ENCODE assay signal across 31 cellular contexts in genomic region chr14:37888234-37888633, GRCh38.
DNase-seq lines count a peak whose midpoint lies in the region; ATAC-seq, FAIRE-seq and TF ChIP-seq lines count a peak whose summit lies in the region.
"Had no signal": no experiment of that assay in that cellular context is flagged by ENCODE, and none has a peak within 500 bp of the region (broad histone marks: within the 10 kb centered on the region; RNA-seq: fewer than 3 reads in every experiment).

No MANE protein-coding gene starts in this region.

- 96% methylated on average over 1 of the region's 1 CpG for WGBS in HepG2 (ENCODE audit: low lambda C conversion rate)
- 89% methylated on average over 1 of the region's 1 CpG for WGBS in right lobe of liver (ENCODE audit: insufficient coverage, low coverage, low lambda C conversion rate, missing lambda C conversion rate)
- 88 to 91% (median 91%) methylated on average over 1 of the region's 1 CpG for WGBS in adrenal gland, 4 donors

- H3K9me3 ChIP-seq in HepG2 (ENCODE audit: low read length) (peaks cover 8% of the 10 kb centered on the region; the same call in 1 of the 2 replicates), right lobe of liver (no peaks in the 10 kb centered on the region), HCT116 (ENCODE audit: control insufficient read depth in 1 of 2, insufficient read depth in 1 of 2, low read depth in 1 of 2, low read length in 2 of 2) (no peaks in the 10 kb centered on the region), adrenal gland (replicated peaks in 1 of 3) (no peaks in the 10 kb centered on the region)
- H3K9me3 ChIP-seq: A549, BE2C had no signal

- no peak overlapping the region for H3K27ac ChIP-seq in HepG2 (ENCODE audit: extremely low read length, insufficient read depth, low read length)
- no peak overlapping the region for H3K27ac ChIP-seq in right lobe of liver
- no peak overlapping the region for H3K27ac ChIP-seq in C4-2B
- H3K27ac ChIP-seq in HCT116 (ENCODE audit: low read depth, low read length): no peak overlapping the region
- no peak overlapping the region for H3K27ac ChIP-seq in adrenal gland
- H3K27ac ChIP-seq: 22Rv1; A549; BLaER1; BLaER1 treated with 17β-estradiol and CSF1 and Interleukin-3, amounts not matched to agents 10 nM and 100 nM had no signal

- H3K36me3 Mint-ChIP-seq in activated CD4-positive, alpha-beta T cell treated with anti-CD3 and anti-CD28 coated beads, Interleukin-2, amount 10 ng/mL, durations not matched to agents 7 days and 5 days (ENCODE audit: low read depth): no peaks in the 10 kb centered on the region
- H3K36me3 Mint-ChIP-seq: CD14-positive monocyte; CD4-positive, alpha-beta memory T cell; CD4-positive, CD25-positive, alpha-beta regulatory T cell; CD8-positive, alpha-beta memory T cell; CD8-positive, alpha-beta T cell had no signal

- DNase-seq in HepG2 (ENCODE audit: low spot score) (no peak), right lobe of liver (no peak), HCT116 (ENCODE audit: low read depth, low spot score) (no peak), adrenal gland (no peak)
- no peak for DNase-seq in activated CD4-positive, alpha-beta T cell treated with anti-CD3 and anti-CD28 coated beads, Interleukin-2, amount 10 ng/mL, durations not matched to agents 7 days and 5 days
- DNase-seq: 8988T; ACHN; AML-193; BE2C; C1 segment of cervical spinal cord; Caco-2; Calu3; CD4-positive, alpha-beta memory T cell; CD4-positive, alpha-beta T cell; CD4-positive, CD25-positive, alpha-beta regulatory T cell; CD8-positive, alpha-beta memory T cell; CD8-positive, alpha-beta T cell; DMS153; DMS53; DMS79; DND-41; EL had no signal

- TF ChIP-seq RAD21 in HepG2 (CRISPR knock-in tag; IDR thresholded peaks at IDR 0.05) (no peak), HCT116 (IDR thresholded peaks at IDR 0.05; ENCODE audit: low read depth) (no peak)

- no peaks in the 10 kb centered on the region for H3K9me2 ChIP-seq in HCT116 (ENCODE audit: insufficient read depth)

- in situ Hi-C loops in HepG2 (cut with HindIII; ENCODE audit: extremely low pct_ligation_motif_present, low pct_unique_long_range_greater_than_20kb): no loop called here

- no peak for FAIRE-seq in HepG2 (lab: Jason Lieb, UNC)
- FAIRE-seq: A204.1, A549, D721Med had no signal

- H3K79me2 ChIP-seq in HepG2 (ENCODE audit: insufficient read depth, low read length): no peaks in the 10 kb centered on the region
- no peaks in the 10 kb centered on the region for H3K79me2 ChIP-seq in HCT116 (ENCODE audit: insufficient read depth, low read length)

- H4K20me1 ChIP-seq in HepG2 (ENCODE audit: insufficient read depth, low read length) (no peaks in the 10 kb centered on the region), HCT116 (ENCODE audit: insufficient read depth) (no peaks in the 10 kb centered on the region)
- H4K20me1 ChIP-seq: BLaER1; BLaER1 treated with 17β-estradiol and CSF1 and Interleukin-3, amounts not matched to agents 10 nM and 100 nM had no signal

- no peaks in the 10 kb centered on the region for H3K4me1 Mint-ChIP-seq in activated CD4-positive, alpha-beta T cell treated with anti-CD3 and anti-CD28 coated beads, Interleukin-2, amount 10 ng/mL, durations not matched to agents 7 days and 5 days
- H3K4me1 Mint-ChIP-seq: B cell; CD14-positive monocyte; CD4-positive, alpha-beta memory T cell; CD4-positive, CD25-positive, alpha-beta regulatory T cell; CD8-positive, alpha-beta memory T cell had no signal

- no peaks in the 10 kb centered on the region for H3K27me3 ChIP-seq in HepG2 (ENCODE audit: control insufficient read depth in 1 of 2, insufficient read depth in 2 of 2, low read length in 2 of 2)
- no peaks in the 10 kb centered on the region for H3K27me3 ChIP-seq in right lobe of liver
- no peaks in the 10 kb centered on the region for H3K27me3 ChIP-seq in HCT116 (ENCODE audit: insufficient read depth, low read length)
- H3K27me3 ChIP-seq in adrenal gland: no peaks in the 10 kb centered on the region
- H3K27me3 ChIP-seq: BE2C; BLaER1; BLaER1 treated with 17β-estradiol and CSF1 and Interleukin-3, amounts not matched to agents 10 nM and 100 nM had no signal

- H3K4me3 ChIP-seq in HepG2 (replicated peaks in 1 of 3; ENCODE audit: insufficient read depth in 1 of 3, low read depth in 2 of 3, low read length in 3 of 3) (no peak overlapping the region), right lobe of liver (no peak overlapping the region), HCT116 (replicated peaks in 1 of 2; ENCODE audit: low read depth in 1 of 2, low read length in 2 of 2) (no peak overlapping the region), adrenal gland (no peak overlapping the region)
- H3K4me3 ChIP-seq: A549; BLaER1; BLaER1 treated with 17β-estradiol and CSF1 and Interleukin-3, amounts not matched to agents 10 nM and 100 nM had no signal

- TF ChIP-seq POLR2A in HepG2 (IDR thresholded peaks at IDR 0.05; ENCODE audit: insufficient read depth in 1 of 2, low read depth in 2 of 2, low read length in 2 of 2) (no peak), right lobe of liver (IDR thresholded peaks at IDR 0.05) (no peak), HCT116 (IDR thresholded peaks at IDR 0.05; ENCODE audit: borderline replicate concordance, extremely low read depth, insufficient read depth, insufficient read length) (no peak), adrenal gland (IDR thresholded peaks at IDR 0.05) (no peak)

- POLR2A ChIA-PET in HepG2 (lab: Yijun Ruan, JAX) (no interaction called here), HCT116 (lab: Charles Lee) (no interaction called here)
- POLR2A ChIA-PET in activated CD4-positive, alpha-beta T cell treated with anti-CD3 and anti-CD28 coated beads, Interleukin-2, amount 10 ng/mL, durations not matched to agents 7 days and 5 days (lab: Charles Lee): no interaction called here

- no peak overlapping the region for H3K4me2 ChIP-seq in HepG2 (ENCODE audit: low read depth, low read length)
- H3K4me2 ChIP-seq in HCT116 (ENCODE audit: low read length): no peak overlapping the region
- H3K4me2 ChIP-seq: A549; BLaER1; BLaER1 treated with 17β-estradiol and CSF1 and Interleukin-3, amounts not matched to agents 10 nM and 100 nM had no signal

- RAD21 ChIA-PET in HCT116 (lab: Charles Lee; ENCODE audit: low non-redundant PET in 1 of 2, low total read pairs in 2 of 2, uncharacterized antibody in 2 of 2, unreplicated experiment in 2 of 2): no interaction called here

- H3K9ac ChIP-seq in HepG2 (ENCODE audit: insufficient read depth, low read depth, low read length): no peak overlapping the region
- H3K9ac ChIP-seq in HCT116 (ENCODE audit: low read length): no peak overlapping the region
- H3K9ac ChIP-seq: BLaER1; BLaER1 treated with 17β-estradiol and CSF1 and Interleukin-3, amounts not matched to agents 10 nM and 100 nM had no signal

- H3K9me3 Mint-ChIP-seq in activated CD4-positive, alpha-beta T cell treated with anti-CD3 and anti-CD28 coated beads, Interleukin-2, amount 10 ng/mL, durations not matched to agents 7 days and 5 days: no peaks in the 10 kb centered on the region
- H3K9me3 Mint-ChIP-seq: CD4-positive, alpha-beta T cell; CD8-positive, alpha-beta T cell had no signal

- ATAC-seq in HepG2 (peak; percentile 67), right lobe of liver (no peak), HCT116 (peak; percentile 65; the same call in 1 of the 2 replicates)
- ATAC-seq: A549; CD8-positive, alpha-beta T cell had no signal

- BruUV-seq in HepG2 (replicated peaks; lab: Mats Ljungman, UMichigan) (no TSS peak), HCT116 (replicated peaks; lab: Mats Ljungman, UMichigan) (no TSS peak)

- no peak overlapping the region for H3K27ac Mint-ChIP-seq in activated CD4-positive, alpha-beta T cell treated with anti-CD3 and anti-CD28 coated beads, Interleukin-2, amount 10 ng/mL, durations not matched to agents 7 days and 5 days
- H3K27ac Mint-ChIP-seq: B cell; CD14-positive monocyte; CD4-positive, alpha-beta memory T cell; CD4-positive, alpha-beta T cell; CD4-positive, CD25-positive, alpha-beta regulatory T cell; CD8-positive, alpha-beta memory T cell; CD8-positive, alpha-beta T cell had no signal

- CTCF ChIA-PET in HepG2 (lab: Yijun Ruan, JAX; ENCODE audit: low intra/inter-chr PET ratio, low total read pairs) (no interaction called here), HCT116 (lab: Charles Lee) (interaction anchor here (1.4 to 1.8 kb wide), 2 partner anchors 14 to 179 kb away, joined by 5 to 9 read pairs; no protein-coding TSS in a partner anchor)
- CTCF ChIA-PET in activated CD4-positive, alpha-beta T cell treated with anti-CD3 and anti-CD28 coated beads, Interleukin-2, amount 10 ng/mL, durations not matched to agents 7 days and 5 days (lab: Charles Lee): no interaction called here

- TF ChIP-seq CTCF in HepG2 (CRISPR knock-in tag; IDR thresholded peaks at IDR 0.05) (no peak), right lobe of liver (IDR thresholded peaks at IDR 0.05) (no peak), C4-2B (conservative IDR thresholded peaks at IDR 0.05) (peak; percentile 14; the same call in 1 of the 2 replicates), HCT116 (IDR thresholded peaks at IDR 0.05 in 2 of 3, conservative IDR thresholded peaks at IDR 0.05 in 1 of 3; ENCODE audit: borderline replicate concordance in 1 of 3, insufficient read depth in 1 of 3, low read depth in 2 of 3, low read length in 2 of 3) (peak in 1 of 3 experiments; percentile 10; a peak in 1 of 6 replicates), adrenal gland (IDR thresholded peaks at IDR 0.05) (no peak)

- H2AFZ ChIP-seq in HepG2 (ENCODE audit: low read length) (no peak overlapping the region), HCT116 (ENCODE audit: low read depth, low read length, poor library complexity, severe bottlenecking) (no peak overlapping the region)

- H3K4me1 ChIP-seq in HepG2 (ENCODE audit: insufficient read depth, low read length) (peaks cover 17% of the 10 kb centered on the region), right lobe of liver (no peaks in the 10 kb centered on the region), HCT116 (ENCODE audit: control insufficient read depth in 1 of 2, insufficient read depth in 2 of 2, low read length in 2 of 2) (no peaks in the 10 kb centered on the region), adrenal gland (replicated peaks in 1 of 2) (no peaks in the 10 kb centered on the region)
- H3K4me1 ChIP-seq: A549; BLaER1; BLaER1 treated with 17β-estradiol and CSF1 and Interleukin-3, amounts not matched to agents 10 nM and 100 nM; Caco-2 had no signal

- intact Hi-C loops in HepG2 (cut with micrococcal nuclease; ENCODE audit: unreplicated experiment) (loop anchor here (5.0 kb wide), 1 partner anchor 656 kb away; no protein-coding TSS in a partner anchor), right lobe of liver (cut with DNase I) (no loop called here), HCT116 (cut with micrococcal nuclease) (no loop called here), adrenal gland (cut with DNase I) (no loop called here)

- H3K27me3 Mint-ChIP-seq in activated CD4-positive, alpha-beta T cell treated with anti-CD3 and anti-CD28 coated beads, Interleukin-2, amount 10 ng/mL, durations not matched to agents 7 days and 5 days: no peaks in the 10 kb centered on the region
- H3K27me3 Mint-ChIP-seq: B cell had no signal

- H3K36me3 ChIP-seq in HepG2 (replicated peaks in 1 of 2; ENCODE audit: control insufficient read depth in 1 of 2, insufficient read depth in 2 of 2, low read length in 2 of 2): no peaks in the 10 kb centered on the region
- H3K36me3 ChIP-seq in right lobe of liver: no peaks in the 10 kb centered on the region
- no peaks in the 10 kb centered on the region for H3K36me3 ChIP-seq in HCT116 (ENCODE audit: control insufficient read depth in 1 of 2, insufficient read depth in 2 of 2, low read length in 2 of 2)
- no peaks in the 10 kb centered on the region for H3K36me3 ChIP-seq in adrenal gland (replicated peaks in 1 of 2)
- H3K36me3 ChIP-seq: BE2C; BLaER1; BLaER1 treated with 17β-estradiol and CSF1 and Interleukin-3, amounts not matched to agents 10 nM and 100 nM had no signal

- H3K4me3 Mint-ChIP-seq in activated CD4-positive, alpha-beta T cell treated with anti-CD3 and anti-CD28 coated beads, Interleukin-2, amount 10 ng/mL, durations not matched to agents 7 days and 5 days: no peak overlapping the region
- H3K4me3 Mint-ChIP-seq: B cell; CD14-positive monocyte; CD4-positive, alpha-beta memory T cell; CD4-positive, alpha-beta T cell; CD4-positive, CD25-positive, alpha-beta regulatory T cell; CD8-positive, alpha-beta memory T cell; CD8-positive, alpha-beta T cell had no signal

- TF ChIP-seq EP300 in HepG2 (IDR thresholded peaks at IDR 0.05; ENCODE audit: low read depth in 2 of 2, low read length in 2 of 2) (no peak), HepG2 (CRISPR knock-in tag; IDR thresholded peaks at IDR 0.05; ENCODE audit: borderline replicate concordance) (no peak)

Comparison
In these comparisons a context has a peak if more than half of its experiments do, and no peak if none do; other contexts are left out.
1. ATAC-seq: peak in HepG2 (single experiment) and HCT116 (single experiment); none in right lobe of liver (0 of 4).